26 cellular contexts compared by ENCODE assay signal in the genomic region with DNA sequence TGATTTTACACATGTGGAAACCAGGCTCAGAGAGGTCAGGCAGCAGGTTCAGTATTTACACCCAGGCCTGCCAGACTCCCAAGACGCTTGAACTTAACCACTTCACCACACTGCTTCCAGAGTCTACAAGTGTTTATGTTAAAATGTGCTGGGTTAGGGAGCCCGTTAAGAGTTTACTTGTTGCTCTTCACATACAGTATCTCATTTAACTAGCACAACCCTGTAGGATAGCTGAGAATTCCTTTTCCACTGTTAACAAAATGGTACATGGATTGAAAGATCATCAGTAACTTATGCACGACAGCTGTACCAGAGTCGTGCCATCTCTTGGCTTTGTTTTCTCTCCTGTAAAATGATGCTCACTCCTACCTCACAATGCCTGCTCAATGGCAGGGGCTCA. TPM values are rescaled to one million over a fixed set of nuclear protein-coding genes. Genes with fewer than 3 reads are reported as not detected.
DNase-seq lines count a peak whose midpoint lies in the region; ATAC-seq and TF ChIP-seq lines count a peak whose summit lies in the region.
"Had no signal": no experiment of that assay in that cellular context is flagged by ENCODE, and none has a peak within 500 bp of the region (broad histone marks: within the 10 kb centered on the region; RNA-seq: fewer than 3 reads in every experiment).

No MANE protein-coding gene starts in this region.

- no peak for TF ChIP-seq POLR2A in spleen (IDR thresholded peaks at IDR 0.05)

- CTCF ChIA-PET in HEK293 (lab: Yijun Ruan, JAX) = interaction anchor here (0.6 to 2.8 kb wide), 5 partner anchors 83 to 308 kb away, joined by 3 to 21 read pairs (median 3); no protein-coding TSS in a partner anchor

- H3K27ac ChIP-seq in left ventricle myocardium inferior (replicated peaks) (peak overlapping the region; percentile 87), HEK293 (ENCODE audit: extremely low read depth, low read depth, low read length) (no peak overlapping the region), VCaP (peak overlapping the region; percentile 99; the same call in 1 of the 2 replicates), stomach smooth muscle (ENCODE audit: low read length) (peak overlapping the region; percentile 18), spleen (peak overlapping the region in 4 of 8 donors; percentile 61 to 93 (median 72))
- H3K27ac ChIP-seq: PC-9 had no signal

- H3K4me3 ChIP-seq in left ventricle myocardium inferior = no peak overlapping the region
- no peak overlapping the region for H3K4me3 ChIP-seq in HEK293 (ENCODE audit: low read depth, low read length)
- H3K4me3 ChIP-seq in stomach smooth muscle (ENCODE audit: low read length in 2 of 2) = no peak overlapping the region
- H3K4me3 ChIP-seq in spleen = no peak overlapping the region
- H3K4me3 ChIP-seq: MG63, PC-9 had no signal

- H3K27me3 ChIP-seq in left ventricle myocardium inferior (ENCODE audit: low read depth) = no peaks in the 10 kb centered on the region
- no peaks in the 10 kb centered on the region for H3K27me3 ChIP-seq in stomach smooth muscle (ENCODE audit: control insufficient read depth in 1 of 2, insufficient read depth in 2 of 2, low read length in 2 of 2)
- H3K27me3 ChIP-seq in spleen (replicated peaks in 1 of 7) = peaks cover 0 to 15% (median 0%) of the 10 kb centered on the region in 7 donors
- H3K27me3 ChIP-seq: MG63 had no signal

- peaks cover 81% of the 10 kb centered on the region for H3K4me1 ChIP-seq in left ventricle myocardium inferior
- no peaks in the 10 kb centered on the region; the same call in none of the 2 replicates for H3K4me1 ChIP-seq in HEK293 (ENCODE audit: control insufficient read depth, insufficient read depth, low read length)
- peaks cover 40% of the 10 kb centered on the region for H3K4me1 ChIP-seq in stomach smooth muscle (ENCODE audit: control insufficient read depth, insufficient read depth, low read length)
- H3K4me1 ChIP-seq in spleen = peaks cover 0 to 89% (median 55%) of the 10 kb centered on the region in 6 donors

- no peak for ATAC-seq in Right ventricle myocardium inferior
- ATAC-seq: CD8-positive, alpha-beta T cell; T-cell had no signal

- WGBS in spleen, 5 donors = 83 to 97% (median 93%) methylated on average over 4 of the region's 4 CpGs

- DNase-seq in left ventricle myocardium inferior (no peak), Right ventricle myocardium inferior (ENCODE audit: missing footprints) (no peak), inferior parietal cortex (ENCODE audit: extremely low spot score) (no peak), spleen (no peak)
- DNase-seq in stimulated activated CD4-positive, alpha-beta T cell treated with anti-CD3 and anti-CD28 coated beads, Interleukin-1b, Interleukin-23, amount 100 ng/mL, for 48 hours = no peak
- DNase-seq: C1 segment of cervical spinal cord; CD8-positive, alpha-beta T cell; DMS 273 treated with DMSO at 0.1 percent for 48 hours; DND-41; KBM-7; MG63; NCI-H1417; NCI-H1694; NCI-H2029 treated with DMSO at 0.1 percent for 48 hours; NCI-H2171 treated with DMSO at 0.1 percent for 48 hours; NCI-H345; NCI-H524 treated with DMSO at 0.1 percent for 48 hours; NCI-H774; NK-92 treated with Interleukin-12 subunit alpha and Interleukin-12 subunit beta, amount 100 ng/mL, for 24 hours; PC-9; RPMI8226; SHP77; T-cell had no signal

- H3K9ac ChIP-seq in stomach smooth muscle (ENCODE audit: low read length in 2 of 2) = no peak overlapping the region

- no peaks in the 10 kb centered on the region for H3K36me3 ChIP-seq in left ventricle myocardium inferior
- no peaks in the 10 kb centered on the region for H3K36me3 ChIP-seq in HEK293 (ENCODE audit: control insufficient read depth in 2 of 2, insufficient read depth in 1 of 2, low read length in 2 of 2)
- H3K36me3 ChIP-seq in stomach smooth muscle (ENCODE audit: control insufficient read depth in 2 of 2, insufficient read depth in 2 of 2, low read length in 2 of 2) = no peaks in the 10 kb centered on the region
- H3K36me3 ChIP-seq in spleen = no peaks in the 10 kb centered on the region
- H3K36me3 ChIP-seq: MG63 had no signal

- no peak for TF ChIP-seq CTCF in left ventricle myocardium inferior (IDR thresholded peaks at IDR 0.05; ENCODE audit: borderline replicate concordance)
- no peak for TF ChIP-seq CTCF in HEK293 (tag by site-specific recombination; IDR thresholded peaks at IDR 0.05)
- TF ChIP-seq CTCF in VCaP (conservative IDR thresholded peaks at IDR 0.05) = no peak
- no peak for TF ChIP-seq CTCF in spleen (IDR thresholded peaks at IDR 0.05 in 8 of 11, conservative IDR thresholded peaks at IDR 0.05 in 3 of 11)

- intact Hi-C loops in left ventricle myocardium inferior (cut with micrococcal nuclease) = loop anchor here (10.0 kb wide), 1 partner anchor 306 kb away; no protein-coding TSS in a partner anchor
- intact Hi-C loops in Right ventricle myocardium inferior (cut with DNase I) = loop anchor here (5.0 to 10.0 kb wide), 2 partner anchors 112 to 146 kb away; no protein-coding TSS in a partner anchor
- intact Hi-C loops in spleen (cut with DNase I; ENCODE audit: low total_unique reads) = loop anchor here (5.0 to 10.0 kb wide), 2 partner anchors 104 to 308 kb away; no protein-coding TSS in a partner anchor

- POLR2A ChIA-PET in HEK293 (lab: Yijun Ruan, JAX) = interaction anchor here (0.6 kb wide), 1 partner anchor 256 kb away, joined by 3 read pairs; no protein-coding TSS in a partner anchor

- no peaks in the 10 kb centered on the region for H3K9me3 ChIP-seq in left ventricle myocardium inferior (replicated peaks)
- H3K9me3 ChIP-seq in HEK293 (ENCODE audit: control insufficient read depth, insufficient read depth, low read depth, low read length) = no peaks in the 10 kb centered on the region
- H3K9me3 ChIP-seq in stomach smooth muscle (ENCODE audit: control insufficient read depth in 2 of 2, low read length in 2 of 2) = no peaks in the 10 kb centered on the region
- no peaks in the 10 kb centered on the region for H3K9me3 ChIP-seq in spleen
- H3K9me3 ChIP-seq: MG63 had no signal

TF ChIP-seq in HEK293, 187 proteins besides CTCF, POLR2A, EP300 and RAD21:
- peak; percentile 86 for TF ChIP-seq ZNF664 (tag by site-specific recombination; IDR thresholded peaks at IDR 0.05)
- peak; percentile 63 for TF ChIP-seq SCRT2 (tag by site-specific recombination; IDR thresholded peaks at IDR 0.05)
- no peak for TF ChIP-seq ZBTB1 (tag by site-specific recombination; IDR thresholded peaks at IDR 0.05)
TF ChIP-seq in HEK293: peak in this region for 2.

RNA-seq across cellular contexts. Expression of a gene that starts 2.9 kb away (rescaled TPM):
- total RNA-seq in left ventricle myocardium inferior = 57.6 TPM
- total RNA-seq in Right ventricle myocardium inferior = 45.3 TPM
- 10 to 100 TPM; 48.1 to 74.1 (median 52.8) TPM for total RNA-seq in spleen
- 10 to 100 TPM; 21.8 to 71.5 (median 51.1) TPM for polyA plus RNA-seq in spleen
